9 cellular contexts compared by ENCODE assay signal in genomic region chr14:89283327-89284060, GRCh38.
DNase-seq lines count a peak whose midpoint lies in the region; ATAC-seq, FAIRE-seq and TF ChIP-seq lines count a peak whose summit lies in the region.
"Had no signal": no experiment of that assay in that cellular context is flagged by ENCODE, and none has a peak within 500 bp of the region (broad histone marks: within the 10 kb centered on the region; RNA-seq: fewer than 3 reads in every experiment).

No MANE protein-coding gene starts in this region.

- ATAC-seq in GM18520 (IDR thresholded peaks at IDR 0.05; ENCODE audit: unreplicated experiment) (peak; percentile 51), GM21528 (IDR thresholded peaks at IDR 0.05; ENCODE audit: low FRiP score, unreplicated experiment) (peak; percentile 56), HG03520 (IDR thresholded peaks at IDR 0.05; ENCODE audit: unreplicated experiment) (peak; percentile 48), aorta (ENCODE audit: low FRiP score) (no peak)

- H3K4me3 Mint-ChIP-seq in immature natural killer cell: peak overlapping the region; percentile 31 to 83 (median 66)

- intact Hi-C loops in kidney (cut with DNase I): no loop called here
- intact Hi-C loops in aorta (cut with DNase I): no loop called here

- peaks cover 73 to 93% of the 10 kb centered on the region in 2 donors for H3K4me1 Mint-ChIP-seq in immature natural killer cell

- peak; percentile 28 to 47 (median 43) for DNase-seq in immature natural killer cell
- no peak for DNase-seq in cerebellar nuclear complex (lab: John Stamatoyannopoulos, UW)
- DNase-seq in T-helper 9 cell: no peak
- no peak for DNase-seq in kidney
- no peak for DNase-seq in aorta

- 87 to 94% methylated on average over 5 to 6 of the region's 6 CpGs for WGBS in aorta, 2 donors

- H3K4me3 ChIP-seq in kidney (ENCODE audit: low read length in 2 of 2) (no peak overlapping the region), aorta (ENCODE audit: low read length in 2 of 2) (no peak overlapping the region)
- H3K4me3 ChIP-seq: SK-N-MC had no signal

- H3K36me3 ChIP-seq in kidney (ENCODE audit: control insufficient read depth in 1 of 2, insufficient read depth in 2 of 2, low read length in 2 of 2) (peaks cover 0 to 4% of the 10 kb centered on the region in 2 donors), aorta (ENCODE audit: control insufficient read depth in 1 of 2, insufficient read depth in 2 of 2, low read length in 1 of 2) (peaks cover 0 to 2% of the 10 kb centered on the region in 2 donors)

- H3K9ac ChIP-seq in kidney (ENCODE audit: low read length in 2 of 2): no peak overlapping the region

- H3K27ac ChIP-seq in kidney (ENCODE audit: low read depth in 2 of 2, low read length in 2 of 2) (no peak overlapping the region), aorta (ENCODE audit: low read depth in 1 of 2, low read length in 2 of 2) (no peak overlapping the region)
- H3K27ac ChIP-seq: SK-N-MC had no signal

- H3K27ac Mint-ChIP-seq in immature natural killer cell: peak overlapping the region; percentile 2 to 81 (median 37)

- H3K4me1 ChIP-seq in kidney (ENCODE audit: control insufficient read depth in 1 of 2, insufficient read depth in 1 of 2, low read depth in 1 of 2, low read length in 2 of 2): no peaks in the 10 kb centered on the region
- H3K4me1 ChIP-seq in aorta (ENCODE audit: control insufficient read depth in 1 of 2, insufficient read depth in 2 of 2, low read length in 2 of 2): peaks cover 0 to 10% of the 10 kb centered on the region in 2 donors

- H3K36me3 Mint-ChIP-seq in immature natural killer cell: peaks cover 3 to 16% (median 12%) of the 10 kb centered on the region in 3 donors

- H3K9me3 Mint-ChIP-seq in immature natural killer cell: no peaks in the 10 kb centered on the region

- FAIRE-seq in kidney (lab: Jason Lieb, UNC): no peak

- no peak for TF ChIP-seq CTCF in kidney (IDR thresholded peaks at IDR 0.05; ENCODE audit: borderline replicate concordance, extremely low read depth, insufficient read depth)

- peaks cover 0 to 7% (median 0%) of the 10 kb centered on the region in 3 donors for H3K27me3 Mint-ChIP-seq in immature natural killer cell (ENCODE audit: low read depth in 3 of 3)

- no peaks in the 10 kb centered on the region for H3K27me3 ChIP-seq in aorta (ENCODE audit: control insufficient read depth in 1 of 2, insufficient read depth in 2 of 2, low read length in 1 of 2)

- H3K9me3 ChIP-seq in kidney (ENCODE audit: control insufficient read depth in 1 of 2, low read length in 2 of 2): no peaks in the 10 kb centered on the region
- H3K9me3 ChIP-seq in aorta (ENCODE audit: control insufficient read depth, low read length): no peaks in the 10 kb centered on the region

Comparison
In these comparisons a context has a peak if more than half of its experiments do, and no peak if none do; other contexts are left out.
1. DNase-seq: peak in immature natural killer cell (3 of 3); none in cerebellar nuclear complex (0 of 2), T-helper 9 cell (single experiment), kidney (single experiment) and aorta (0 of 2).